In genomic region chr9:33076031-33076359, GRCh38 we compare ENCODE assay signal across 8 cellular contexts. TPM values are rescaled to one million over a fixed set of nuclear protein-coding genes. Genes with fewer than 3 reads are reported as not detected.
A peak's percentile ranks its signal among the peaks of the same experiment; 100 is the strongest.
DNase-seq lines count a peak whose midpoint lies in the region; ATAC-seq and TF ChIP-seq lines count a peak whose summit lies in the region.

No MANE protein-coding gene starts in this region.

- no peaks in the 10 kb centered on the region for H3K9me3 Mint-ChIP-seq in activated CD8-positive, alpha-beta T cell treated with anti-CD3 and anti-CD28 coated beads, Interleukin-2, amount 10 ng/mL, durations not matched to agents 7 days and 5 days (ENCODE audit: insufficient read depth)

- 1 to 2% methylated on average over 8 of the region's 8 CpGs for WGBS in GM23248 (ENCODE audit: low coverage in 1 of 2, low lambda C conversion rate in 2 of 2, missing lambda C conversion rate in 2 of 2), 2 experiments
- 3% methylated on average over 8 of the region's 8 CpGs for WGBS in hepatocyte (ENCODE audit: low lambda C conversion rate, missing lambda C conversion rate)

- H3K9me2 ChIP-seq in GM23248 (ENCODE audit: insufficient read depth) (no peaks in the 10 kb centered on the region), hepatocyte (replicated peaks; ENCODE audit: insufficient read depth) (no peaks in the 10 kb centered on the region)

- ATAC-seq in activated CD8-positive, alpha-beta T cell treated with anti-CD3 and anti-CD28 coated beads, Interleukin-2, amount 10 ng/mL, durations not matched to agents 7 days and 5 days: peak; percentile 10
- no peak for ATAC-seq in HG03457 (IDR thresholded peaks at IDR 0.05; ENCODE audit: unreplicated experiment)

- no peaks in the 10 kb centered on the region for H3K27me3 Mint-ChIP-seq in activated CD8-positive, alpha-beta T cell treated with anti-CD3 and anti-CD28 coated beads, Interleukin-2, amount 10 ng/mL, durations not matched to agents 7 days and 5 days (ENCODE audit: low read depth)

- H3K4me2 ChIP-seq in GM23248 (ENCODE audit: unreplicated experiment) (peak overlapping the region; percentile 100), hepatocyte (peak overlapping the region; percentile 88)

- peak overlapping the region; percentile 88 for H3K27ac ChIP-seq in 22Rv1
- H3K27ac ChIP-seq in GM23248: peak overlapping the region; percentile 92
- H3K27ac ChIP-seq in hepatocyte: peak overlapping the region; percentile 93
- H3K27ac ChIP-seq in skeletal muscle tissue (ENCODE audit: low read depth, low read length): peak overlapping the region; percentile 98

- peak overlapping the region; percentile 100 for H3K27ac Mint-ChIP-seq in activated CD8-positive, alpha-beta T cell treated with anti-CD3 and anti-CD28 coated beads, Interleukin-2, amount 10 ng/mL, durations not matched to agents 7 days and 5 days

- peaks cover 24% of the 10 kb centered on the region for H3K36me3 ChIP-seq in GM23248 (ENCODE audit: low read depth)
- no peaks in the 10 kb centered on the region for H3K36me3 ChIP-seq in hepatocyte (replicated peaks; ENCODE audit: insufficient read depth, low read depth)
- peaks cover 15 to 25% (median 20%) of the 10 kb centered on the region in 3 donors for H3K36me3 ChIP-seq in skeletal muscle tissue (ENCODE audit: control insufficient read depth in 3 of 3, insufficient read depth in 3 of 3, low read length in 3 of 3)

- peak overlapping the region; percentile 84 for H2AFZ ChIP-seq in GM23248
- peak overlapping the region; percentile 44 for H2AFZ ChIP-seq in hepatocyte

- peak overlapping the region; percentile 88 for H3K4me3 ChIP-seq in GM23248
- H3K4me3 ChIP-seq in hepatocyte: peak overlapping the region; percentile 61
- H3K4me3 ChIP-seq in skeletal muscle tissue (ENCODE audit: low read length in 3 of 3): peak overlapping the region; percentile 98 to 100 (median 99)

- CTCF ChIA-PET in activated CD8-positive, alpha-beta T cell treated with anti-CD3 and anti-CD28 coated beads, Interleukin-2, amount 10 ng/mL, durations not matched to agents 7 days and 5 days (lab: Charles Lee): interaction anchor here (0.8 to 2.1 kb wide), 8 partner anchors 9 to 697 kb away, joined by 3 to 12 read pairs (median 4); no protein-coding TSS in a partner anchor

- POLR2A ChIA-PET in activated CD8-positive, alpha-beta T cell treated with anti-CD3 and anti-CD28 coated beads, Interleukin-2, amount 10 ng/mL, durations not matched to agents 7 days and 5 days (lab: Charles Lee): interaction anchor here (0.6 to 2.9 kb wide), 22 partner anchors 9 to 214 kb away, joined by 3 to 31 read pairs (median 4); partner anchors contain the start of genes APTX, B4GALT1, DNAJA1 and NFX1

- no peaks in the 10 kb centered on the region for H3K27me3 ChIP-seq in GM23248 (replicated peaks; ENCODE audit: insufficient read depth)
- H3K27me3 ChIP-seq in hepatocyte: no peaks in the 10 kb centered on the region
- H3K27me3 ChIP-seq in skeletal muscle tissue (ENCODE audit: control insufficient read depth in 3 of 3, insufficient read depth in 3 of 3, low read length in 3 of 3): no peaks in the 10 kb centered on the region

- H3K4me1 Mint-ChIP-seq in activated CD8-positive, alpha-beta T cell treated with anti-CD3 and anti-CD28 coated beads, Interleukin-2, amount 10 ng/mL, durations not matched to agents 7 days and 5 days (ENCODE audit: low read depth): peaks cover 30% of the 10 kb centered on the region

- H3K4me3 Mint-ChIP-seq in activated CD8-positive, alpha-beta T cell treated with anti-CD3 and anti-CD28 coated beads, Interleukin-2, amount 10 ng/mL, durations not matched to agents 7 days and 5 days: peak overlapping the region; percentile 98

- H3K79me2 ChIP-seq in GM23248 (ENCODE audit: insufficient read depth): peaks cover 55% of the 10 kb centered on the region
- peaks cover 53% of the 10 kb centered on the region for H3K79me2 ChIP-seq in hepatocyte

- peak; percentile 62 for DNase-seq in GM23248
- DNase-seq in activated CD8-positive, alpha-beta T cell treated with anti-CD3 and anti-CD28 coated beads, Interleukin-2, amount 10 ng/mL, durations not matched to agents 7 days and 5 days: no peak
- DNase-seq in hepatocyte (ENCODE audit: low spot score): no peak
- DNase-seq in NCI-H2196 treated with DMSO at 0.1 percent for 48 hours (lab: John Stamatoyannopoulos, UW; ENCODE audit: unreplicated experiment): no peak
- no peak for DNase-seq in anterior cingulate cortex (lab: John Stamatoyannopoulos, UW)

- no peaks in the 10 kb centered on the region for H3F3A ChIP-seq in GM23248 (ENCODE audit: insufficient read depth)

- in situ Hi-C loops in GM23248 (cut with MboI): loop anchor here (25.0 kb wide), 1 partner anchor 386 kb away; the partner anchor contains the start of gene NOL6

- H3K9me3 ChIP-seq in GM23248 (ENCODE audit: low read depth): no peaks in the 10 kb centered on the region
- no peaks in the 10 kb centered on the region for H3K9me3 ChIP-seq in hepatocyte (ENCODE audit: low read depth)
- no peaks in the 10 kb centered on the region for H3K9me3 ChIP-seq in skeletal muscle tissue (ENCODE audit: control insufficient read depth in 3 of 3, low read length in 3 of 3)

- no peak for TF ChIP-seq CTCF in 22Rv1 (IDR thresholded peaks at IDR 0.05)
- TF ChIP-seq CTCF in hepatocyte (IDR thresholded peaks at IDR 0.05; ENCODE audit: poor library complexity): no peak

- peak overlapping the region; percentile 98 for H3K9ac ChIP-seq in GM23248
- H3K9ac ChIP-seq in skeletal muscle tissue (ENCODE audit: low read depth in 1 of 3, low read length in 3 of 3): peak overlapping the region; percentile 99 to 100 (median 100)

- peaks cover 24% of the 10 kb centered on the region for H3K36me3 Mint-ChIP-seq in activated CD8-positive, alpha-beta T cell treated with anti-CD3 and anti-CD28 coated beads, Interleukin-2, amount 10 ng/mL, durations not matched to agents 7 days and 5 days (ENCODE audit: low read depth)

- H3K4me1 ChIP-seq in GM23248 (ENCODE audit: insufficient read depth) (peaks cover 11% of the 10 kb centered on the region; the same call in 1 of the 2 replicates), hepatocyte (ENCODE audit: insufficient read depth) (peaks cover 4% of the 10 kb centered on the region), skeletal muscle tissue (ENCODE audit: control insufficient read depth in 3 of 3, insufficient read depth in 3 of 3, low read length in 3 of 3) (peaks cover 8 to 18% (median 10%) of the 10 kb centered on the region in 3 donors)

- H4K20me1 ChIP-seq in GM23248 (ENCODE audit: insufficient read depth): no peaks in the 10 kb centered on the region
- no peaks in the 10 kb centered on the region for H4K20me1 ChIP-seq in hepatocyte (ENCODE audit: insufficient read depth, poor library complexity, severe bottlenecking)

RNA-seq across cellular contexts. Expression of gene SMU1, which starts 0.5 kb away (rescaled TPM):
- total RNA-seq in GM23248 (2014; rRNA removed; shearing (Covaris generic)): 23.1 and 26.3 TPM in 2 replicates
- polyA plus RNA-seq in GM23248 (2016; fragmentation: Nextera tagmentation; extraction: Ambion mirVana) (18.6 and 20.9 TPM in 2 replicates), hepatocyte (15.8 and 17.8 TPM in 2 replicates)
- total RNA-seq in activated CD8-positive, alpha-beta T cell treated with anti-CD3 and anti-CD28 coated beads, Interleukin-2, amount 10 ng/mL, durations not matched to agents 7 days and 5 days: 10 to 100 TPM; 21.7 to 22.6 TPM
- total RNA-seq in hepatocyte (21.8 and 25.1 TPM in 2 replicates), skeletal muscle tissue (30.3 TPM)

RNA-seq across cellular contexts. Expression of gene DNAJA1, which starts 50.9 kb away (rescaled TPM):
- 84.6 and 92.7 TPM in 2 replicates for total RNA-seq in GM23248 (2014; rRNA removed; shearing (Covaris generic))
- 108 and 115 TPM in 2 replicates for polyA plus RNA-seq in GM23248 (2016; fragmentation: Nextera tagmentation; extraction: Ambion mirVana)
- total RNA-seq in activated CD8-positive, alpha-beta T cell treated with anti-CD3 and anti-CD28 coated beads, Interleukin-2, amount 10 ng/mL, durations not matched to agents 7 days and 5 days: 100 to 1,000 TPM; 158 to 159 TPM
- 171 and 185 TPM in 2 replicates for total RNA-seq in hepatocyte
- 163 and 173 TPM in 2 replicates for polyA plus RNA-seq in hepatocyte
- 54.3 TPM for total RNA-seq in skeletal muscle tissue
